ENCODE assay signal across 14 cellular contexts in genomic region chr11:61372659-61373058, GRCh38. TPM values are rescaled to one million over a fixed set of nuclear protein-coding genes. Genes with fewer than 3 reads are reported as not detected.
A peak's percentile ranks its signal among the peaks of the same experiment; 100 is the strongest.
DNase-seq lines count a peak whose midpoint lies in the region; ATAC-seq and TF ChIP-seq lines count a peak whose summit lies in the region.
"Had no signal": no experiment of that assay in that cellular context is flagged by ENCODE, and none has a peak within 500 bp of the region (broad histone marks: within the 10 kb centered on the region; RNA-seq: fewer than 3 reads in every experiment).

No MANE protein-coding gene starts in this region.

- no peaks in the 10 kb centered on the region for H3K79me2 ChIP-seq in osteoblast (ENCODE audit: insufficient read depth, low read length)

- H3K27me3 ChIP-seq in osteoblast (ENCODE audit: insufficient read depth, low read length) (no peaks in the 10 kb centered on the region), esophagus muscularis mucosa (no peaks in the 10 kb centered on the region), prostate gland (replicated peaks; ENCODE audit: insufficient read depth) (no peaks in the 10 kb centered on the region)
- H3K27me3 ChIP-seq: BE2C had no signal

- H3K27ac Mint-ChIP-seq in central memory CD8-positive, alpha-beta T cell (ENCODE audit: low read depth) = peak overlapping the region; percentile 25

- H3K27ac ChIP-seq in HEK293 (ENCODE audit: extremely low read depth, low read depth, low read length) (no peak overlapping the region), osteoblast (ENCODE audit: low read depth, low read length) (no peak overlapping the region), esophagus muscularis mucosa (replicated peaks in 1 of 4) (no peak overlapping the region), prostate gland (no peak overlapping the region)
- H3K27ac ChIP-seq: C4-2B had no signal

- DNase-seq in DMS114 treated with DMSO at 0.1 percent for 48 hours (lab: John Stamatoyannopoulos, UW; ENCODE audit: unreplicated experiment) (peak; percentile 24), osteoblast (ENCODE audit: insufficient read length, low spot score, missing footprints) (peak; percentile 14), esophagus muscularis mucosa (ENCODE audit: extremely low spot score) (no peak), prostate gland (ENCODE audit: low spot score) (no peak)
- DNase-seq in central memory CD8-positive, alpha-beta T cell (ENCODE audit: low spot score in 2 of 2) = no peak
- DNase-seq: BE2C; CD4-positive, alpha-beta memory T cell; COR-L47; KG1 had no signal

- H3K4me3 ChIP-seq in HEK293 (ENCODE audit: low read depth, low read length) = no peak overlapping the region
- no peak overlapping the region for H3K4me3 ChIP-seq in osteoblast (ENCODE audit: insufficient read depth, low read length)
- no peak overlapping the region for H3K4me3 ChIP-seq in esophagus muscularis mucosa
- H3K4me3 ChIP-seq in prostate gland = no peak overlapping the region

- CTCF ChIA-PET in HEK293 (lab: Yijun Ruan, JAX) = interaction anchor here (0.8 kb wide), 1 partner anchor 13 kb away, joined by 4 read pairs; no protein-coding TSS in a partner anchor

- TF ChIP-seq POLR2A in esophagus muscularis mucosa (IDR thresholded peaks at IDR 0.05; ENCODE audit: low read depth) (no peak), prostate gland (IDR thresholded peaks at IDR 0.05) (no peak)

- H3K4me1 ChIP-seq in HEK293 (ENCODE audit: control insufficient read depth, insufficient read depth, low read length) (no peaks in the 10 kb centered on the region), osteoblast (ENCODE audit: insufficient read depth, low read length) (peaks cover 29% of the 10 kb centered on the region), esophagus muscularis mucosa (peaks cover 0 to 14% (median 5%) of the 10 kb centered on the region in 4 donors), prostate gland (replicated peaks) (peaks cover 8% of the 10 kb centered on the region)

- no peak for TF ChIP-seq CTCF in HEK293 (tag by site-specific recombination; IDR thresholded peaks at IDR 0.05)
- no peak for TF ChIP-seq CTCF in osteoblast (IDR thresholded peaks at IDR 0.05; ENCODE audit: extremely low read depth, low read depth, low read length)
- TF ChIP-seq CTCF in esophagus muscularis mucosa (IDR thresholded peaks at IDR 0.05) = no peak
- no peak for TF ChIP-seq CTCF in prostate gland (IDR thresholded peaks at IDR 0.05)

- H3K4me3 Mint-ChIP-seq in central memory CD8-positive, alpha-beta T cell = no peak overlapping the region
- H3K4me3 Mint-ChIP-seq: CD4-positive, alpha-beta memory T cell; IgD-negative memory B cell had no signal

- H3K36me3 Mint-ChIP-seq in central memory CD8-positive, alpha-beta T cell (ENCODE audit: insufficient read depth) = peaks cover 24% of the 10 kb centered on the region

- H3K36me3 ChIP-seq in HEK293 (ENCODE audit: control insufficient read depth in 2 of 2, insufficient read depth in 1 of 2, low read length in 2 of 2) (peaks cover 0 to 43% of the 10 kb centered on the region in 2 experiments; a peak in 2 of 3 replicates), osteoblast (ENCODE audit: insufficient read depth, low read length) (peaks cover 32% of the 10 kb centered on the region), esophagus muscularis mucosa (peaks cover 20 to 58% (median 30%) of the 10 kb centered on the region in 4 donors), prostate gland (peaks cover 0 to 6% of the 10 kb centered on the region in 2 donors)

- H2AFZ ChIP-seq in osteoblast (ENCODE audit: low read length) = no peak overlapping the region

- no peaks in the 10 kb centered on the region for H3K9me3 ChIP-seq in HEK293 (ENCODE audit: control insufficient read depth, insufficient read depth, low read depth, low read length)
- H3K9me3 ChIP-seq in osteoblast (ENCODE audit: low read depth, low read length) = no peaks in the 10 kb centered on the region
- H3K9me3 ChIP-seq in esophagus muscularis mucosa = no peaks in the 10 kb centered on the region
- no peaks in the 10 kb centered on the region for H3K9me3 ChIP-seq in prostate gland
- H3K9me3 ChIP-seq: BE2C had no signal

- no peaks in the 10 kb centered on the region for H3K27me3 Mint-ChIP-seq in central memory CD8-positive, alpha-beta T cell
- H3K27me3 Mint-ChIP-seq: CD4-positive, alpha-beta memory T cell; IgD-negative memory B cell had no signal

- POLR2A ChIA-PET in HEK293 (lab: Yijun Ruan, JAX) = interaction anchor here (0.6 to 1.1 kb wide), 2 partner anchors 10 to 56 kb away, joined by 3 to 4 read pairs; partner anchors contain the start of genes CYB561A3 and TMEM138

- H3K4me1 Mint-ChIP-seq in central memory CD8-positive, alpha-beta T cell = no peaks in the 10 kb centered on the region
- H3K4me1 Mint-ChIP-seq: CD4-positive, alpha-beta memory T cell had no signal

- TF ChIP-seq EP300 in esophagus muscularis mucosa (IDR thresholded peaks at IDR 0.05) = no peak

- no peak overlapping the region for H3K4me2 ChIP-seq in osteoblast (ENCODE audit: insufficient read depth, low read length)

- H3K9me3 Mint-ChIP-seq in central memory CD8-positive, alpha-beta T cell = no peaks in the 10 kb centered on the region
- H3K9me3 Mint-ChIP-seq: CD4-positive, alpha-beta memory T cell; IgD-negative memory B cell had no signal

- WGBS in esophagus muscularis mucosa = 87% methylated on average over 3 of the region's 3 CpGs
- 87% methylated on average over 3 of the region's 3 CpGs for WGBS in prostate gland

- intact Hi-C loops in esophagus muscularis mucosa (cut with DNase I) (no loop called here), prostate gland (cut with DNase I) (no loop called here)

- no peak for ATAC-seq in central memory CD8-positive, alpha-beta T cell (replicated peaks; ENCODE audit: extremely low read depth, poor library complexity, severe bottlenecking)
- no peak for ATAC-seq in GM21825 (IDR thresholded peaks at IDR 0.05; ENCODE audit: unreplicated experiment)
- ATAC-seq: HCT116 had no signal

- no peaks in the 10 kb centered on the region for H4K20me1 ChIP-seq in osteoblast (ENCODE audit: insufficient read depth, low read length)

TF ChIP-seq in HEK293, 187 proteins besides CTCF, POLR2A, EP300 and RAD21:
- TF ChIP-seq RBAK (tag by site-specific recombination; IDR thresholded peaks at IDR 0.05) (no peak), ZNF670 (tag by site-specific recombination; IDR thresholded peaks at IDR 0.05; ENCODE audit: low read depth) (no peak), TRIM28 (IDR thresholded peaks at IDR 0.05; ENCODE audit: borderline replicate concordance, low read length) (peak; percentile 18; the same call in 1 of the 2 replicates), SETDB1 (IDR thresholded peaks at IDR 0.05; ENCODE audit: insufficient read length, low read length) (peak; percentile 82)

RNA-seq across cellular contexts. Expression of gene TMEM138, which starts 10.5 kb away (rescaled TPM):
- total RNA-seq in osteoblast (41.3 and 48.3 TPM in 2 replicates), esophagus muscularis mucosa (10 to 100 TPM; 10.4 to 22.7 (median 15.9) TPM), prostate gland (10 to 100 TPM; 17.9 to 35.4 TPM)

RNA-seq across cellular contexts. Expression of gene CYB561A3, which starts 11.0 kb away (rescaled TPM):
- 149 and 151 TPM in 2 replicates for total RNA-seq in osteoblast
- 10 to 100 TPM; 23.7 to 35.3 (median 31.6) TPM for total RNA-seq in esophagus muscularis mucosa
- total RNA-seq in prostate gland = 10 to 100 TPM; 51.6 to 79.1 TPM

RNA-seq across cellular contexts. Expression of gene TMEM216, which starts 19.7 kb away (rescaled TPM):
- 5.8 and 8.3 TPM in 2 replicates for total RNA-seq in osteoblast
- 10 to 100 TPM in 1 of 4 donors, 1 to 10 TPM in 3; 6.2 to 12.3 (median 8.2) TPM for total RNA-seq in esophagus muscularis mucosa
- total RNA-seq in prostate gland = 10 to 100 TPM; 13.3 to 24.1 TPM

RNA-seq across cellular contexts. Expression of gene TKFC, which starts 39.6 kb away (rescaled TPM):
- total RNA-seq in osteoblast (21.8 and 30.0 TPM in 2 replicates), esophagus muscularis mucosa (10 to 100 TPM; 12.9 to 24.2 (median 14.8) TPM), prostate gland (10 to 100 TPM; 52.8 to 79.3 TPM)

RNA-seq across cellular contexts. Expression of gene DDB1, which starts 39.8 kb away (rescaled TPM):
- total RNA-seq in osteoblast = 330 and 331 TPM in 2 replicates
- total RNA-seq in esophagus muscularis mucosa = 100 to 1,000 TPM; 102 to 164 (median 118) TPM
- 100 to 1,000 TPM; 179 to 253 TPM for total RNA-seq in prostate gland

Comparison
In these comparisons a context has a peak if more than half of its experiments do, and no peak if none do; other contexts are left out.
1. DNase-seq: peak in DMS114 treated with DMSO at 0.1 percent for 48 hours (single experiment) and osteoblast (single experiment); none in central memory CD8-positive, alpha-beta T cell (0 of 2), esophagus muscularis mucosa (single experiment) and prostate gland (single experiment).